Comparison of ENCODE assay signal across 20 cellular contexts in genomic region chr16:23879735-23880373, GRCh38. TPM values are rescaled to one million over a fixed set of nuclear protein-coding genes. Genes with fewer than 3 reads are reported as not detected.
DNase-seq lines count a peak whose midpoint lies in the region; ATAC-seq, FAIRE-seq and TF ChIP-seq lines count a peak whose summit lies in the region.
"Had no signal": no experiment of that assay in that cellular context is flagged by ENCODE, and none has a peak within 500 bp of the region (broad histone marks: within the 10 kb centered on the region; RNA-seq: fewer than 3 reads in every experiment).

No MANE protein-coding gene starts in this region.

- TF ChIP-seq POLR2A in GM12891 (IDR thresholded peaks at IDR 0.05; ENCODE audit: low read depth, low read length): no peak

- peak overlapping the region; percentile 83 for H3K27ac Mint-ChIP-seq in activated naive CD8-positive, alpha-beta T cell
- peak overlapping the region; percentile 45 to 88 (median 74) for H3K27ac Mint-ChIP-seq in naive thymus-derived CD8-positive, alpha-beta T cell
- H3K27ac Mint-ChIP-seq: activated CD4-positive, alpha-beta memory T cell treated with anti-CD3 and anti-CD28 coated beads, Interleukin-2, amount 10 ng/mL, durations not matched to agents 7 days and 5 days; T-helper 1 cell treated with Interleukin-12 subunit alpha and Interleukin-12 subunit beta and Interleukin-4 antibody, amounts not matched to agents 30 μg/mL and 1 μg/mL, for 36 hours had no signal

- peaks cover 75% of the 10 kb centered on the region for H3K4me1 Mint-ChIP-seq in activated naive CD8-positive, alpha-beta T cell (ENCODE audit: low read depth)
- peaks cover 46 to 94% (median 88%) of the 10 kb centered on the region in 4 donors for H3K4me1 Mint-ChIP-seq in naive thymus-derived CD8-positive, alpha-beta T cell

- peaks cover 54% of the 10 kb centered on the region for H3K4me1 ChIP-seq in BLaER1
- H3K4me1 ChIP-seq: Caco-2 had no signal

- no peak overlapping the region for H3K9ac ChIP-seq in BLaER1

- no peaks in the 10 kb centered on the region for H3K9me3 Mint-ChIP-seq in activated naive CD8-positive, alpha-beta T cell (ENCODE audit: low read depth)
- no peaks in the 10 kb centered on the region for H3K9me3 Mint-ChIP-seq in naive thymus-derived CD8-positive, alpha-beta T cell
- H3K9me3 Mint-ChIP-seq: activated CD4-positive, alpha-beta memory T cell treated with anti-CD3 and anti-CD28 coated beads, Interleukin-2, amount 10 ng/mL, durations not matched to agents 7 days and 5 days; T-helper 1 cell treated with Interleukin-12 subunit alpha and Interleukin-12 subunit beta and Interleukin-4 antibody, amounts not matched to agents 30 μg/mL and 1 μg/mL, for 36 hours had no signal

- peak overlapping the region; percentile 64 for H3K4me2 ChIP-seq in BLaER1

- H3K9me3 ChIP-seq in BLaER1: no peaks in the 10 kb centered on the region
- H3K9me3 ChIP-seq: Caco-2, thoracic aorta had no signal

- POLR2A ChIA-PET in naive thymus-derived CD8-positive, alpha-beta T cell (lab: Charles Lee): interaction anchor here (0.7 to 1.9 kb wide), 12 partner anchors 17 to 155 kb away, joined by 3 to 14 read pairs (median 4); no protein-coding TSS in a partner anchor

- H3K27ac ChIP-seq in BLaER1: peak overlapping the region; percentile 52; the same call in 1 of the 2 replicates
- H3K27ac ChIP-seq: thoracic aorta had no signal

- DNase-seq in GM12891 (ENCODE audit: insufficient read length, low spot score): no peak
- no peak for DNase-seq in naive thymus-derived CD8-positive, alpha-beta T cell
- no peak for DNase-seq in HuH-7.5 (ENCODE audit: low spot score)
- no peak for DNase-seq in HUDEP-2 (lab: John Stamatoyannopoulos, UW; ENCODE audit: unreplicated experiment in 76 of 76)
- DNase-seq: activated CD4-positive, alpha-beta memory T cell treated with anti-CD3 and anti-CD28 coated beads, Interleukin-2, amount 10 ng/mL, durations not matched to agents 7 days and 5 days; amniotic stem cell; Caco-2; H7; MM.1S; NCI-H82; PC-3; retina; SHP77 treated with DMSO at 0.1 percent for 48 hours had no signal

- H3K4me3 ChIP-seq in BLaER1: no peak overlapping the region
- H3K4me3 ChIP-seq: thoracic aorta had no signal

- peak; percentile 70 for FAIRE-seq in GM12891 (lab: Jason Lieb, UNC)

- no peaks in the 10 kb centered on the region for H3K27me3 ChIP-seq in BLaER1

- no peaks in the 10 kb centered on the region for H3K27me3 Mint-ChIP-seq in activated naive CD8-positive, alpha-beta T cell
- no peaks in the 10 kb centered on the region for H3K27me3 Mint-ChIP-seq in naive thymus-derived CD8-positive, alpha-beta T cell
- H3K27me3 Mint-ChIP-seq: activated CD4-positive, alpha-beta memory T cell treated with anti-CD3 and anti-CD28 coated beads, Interleukin-2, amount 10 ng/mL, durations not matched to agents 7 days and 5 days had no signal

- no peaks in the 10 kb centered on the region for H4K20me1 ChIP-seq in BLaER1

- H3K36me3 Mint-ChIP-seq in activated naive CD8-positive, alpha-beta T cell: peaks cover 16% of the 10 kb centered on the region
- peaks cover 0 to 7% (median 5%) of the 10 kb centered on the region in 3 donors for H3K36me3 Mint-ChIP-seq in naive thymus-derived CD8-positive, alpha-beta T cell

- H3K36me3 ChIP-seq in BLaER1: no peaks in the 10 kb centered on the region
- H3K36me3 ChIP-seq: thoracic aorta had no signal

- no peak for ATAC-seq in naive thymus-derived CD8-positive, alpha-beta T cell
- ATAC-seq in HG03175 (IDR thresholded peaks at IDR 0.05; ENCODE audit: unreplicated experiment): no peak
- ATAC-seq in GM18517 (IDR thresholded peaks at IDR 0.05; ENCODE audit: unreplicated experiment): no peak
- ATAC-seq: left lobe of liver, PC-3 had no signal

- no peak overlapping the region for H3K4me3 Mint-ChIP-seq in activated naive CD8-positive, alpha-beta T cell
- H3K4me3 Mint-ChIP-seq in naive thymus-derived CD8-positive, alpha-beta T cell: peak overlapping the region in 7 of 10 donors; percentile 21 to 75 (median 45)
- H3K4me3 Mint-ChIP-seq: activated CD4-positive, alpha-beta memory T cell treated with anti-CD3 and anti-CD28 coated beads, Interleukin-2, amount 10 ng/mL, durations not matched to agents 7 days and 5 days; T-helper 1 cell treated with Interleukin-12 subunit alpha and Interleukin-12 subunit beta and Interleukin-4 antibody, amounts not matched to agents 30 μg/mL and 1 μg/mL, for 36 hours had no signal

TF ChIP-seq in GM12891, 5 proteins besides CTCF, POLR2A, EP300 and RAD21:
- no peak for TF ChIP-seq TAF1 (IDR thresholded peaks at IDR 0.05; ENCODE audit: low read depth, low read length)
- TF ChIP-seq POU2F2 (IDR thresholded peaks at IDR 0.05; ENCODE audit: low read depth, low read length): no peak
- no peak for TF ChIP-seq PAX5 (IDR thresholded peaks at IDR 0.05; ENCODE audit: insufficient read depth, low read length, severe bottlenecking)
- no peak for TF ChIP-seq POLR2AphosphoS5 (IDR thresholded peaks at IDR 0.05; ENCODE audit: low read depth, low read length)

RNA-seq across cellular contexts. Expression of gene PRKCB, which starts 44.1 kb away (rescaled TPM):
- polyA plus RNA-seq in GM12891 (2012; ENCODE audit: low read depth, missing spikeins): 98.4 TPM
- total RNA-seq in naive thymus-derived CD8-positive, alpha-beta T cell: 100 to 1,000 TPM; 123 to 129 TPM
- 100 to 1,000 TPM in 2 of 3 donors, 10 to 100 TPM in 1; 57.2 to 142 (median 107) TPM for polyA plus RNA-seq in naive thymus-derived CD8-positive, alpha-beta T cell
- total RNA-seq: Caco-2, PC-3 had no signal
